Comparison of ENCODE assay signal across 21 cellular contexts in the genomic region with DNA sequence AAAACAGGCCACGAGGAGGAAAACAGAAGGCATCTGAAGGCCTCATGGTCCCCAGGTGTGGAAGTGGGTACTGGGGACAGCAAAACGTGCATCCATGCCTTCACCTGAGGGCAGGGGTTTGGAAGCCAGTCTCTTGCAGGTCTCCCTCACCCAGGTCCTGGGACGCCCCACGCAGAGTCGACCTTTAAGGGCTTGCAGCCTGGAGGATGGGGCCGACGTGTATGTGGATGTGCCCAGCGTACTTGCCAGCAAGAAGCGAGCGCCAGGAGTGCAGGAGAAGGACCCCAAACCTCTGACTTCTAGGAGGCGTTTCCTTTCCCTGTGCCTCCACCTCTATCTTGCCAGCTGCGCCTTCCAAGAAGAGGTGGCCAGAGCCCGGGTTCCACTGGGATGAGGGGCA.
A peak's percentile ranks its signal among the peaks of the same experiment; 100 is the strongest.
DNase-seq lines count a peak whose midpoint lies in the region; ATAC-seq and TF ChIP-seq lines count a peak whose summit lies in the region.
"Had no signal": no experiment of that assay in that cellular context is flagged by ENCODE, and none has a peak within 500 bp of the region (broad histone marks: within the 10 kb centered on the region; RNA-seq: fewer than 3 reads in every experiment).

No MANE protein-coding gene starts in this region.

- H3K9ac ChIP-seq in colonic mucosa (ENCODE audit: low read depth in 2 of 2, low read length in 2 of 2), result no peak overlapping the region

- peaks cover 11% of the 10 kb centered on the region for H3K4me1 Mint-ChIP-seq in stimulated activated naive CD8-positive, alpha-beta T cell treated with anti-CD3 and anti-CD28 coated beads, Interleukin-15, amount 100 ng/mL, for 72 hours
- H3K4me1 Mint-ChIP-seq in central memory CD8-positive, alpha-beta T cell, result no peaks in the 10 kb centered on the region
- peaks cover 2 to 15% (median 11%) of the 10 kb centered on the region in 7 donors for H3K4me1 Mint-ChIP-seq in naive thymus-derived CD4-positive, alpha-beta T cell

- CTCF ChIA-PET in naive thymus-derived CD4-positive, alpha-beta T cell (lab: Charles Lee), result interaction anchor here (1.8 kb wide), 1 partner anchor 46 kb away, joined by 7 read pairs; no protein-coding TSS in a partner anchor

- H3K27ac ChIP-seq in naive thymus-derived CD4-positive, alpha-beta T cell (ENCODE audit: low read depth, low read length), result no peak overlapping the region
- no peak overlapping the region for H3K27ac ChIP-seq in colonic mucosa

- no peak for TF ChIP-seq CTCF in colonic mucosa (IDR thresholded peaks at IDR 0.05)

- no peak overlapping the region for H3K4me3 Mint-ChIP-seq in stimulated activated naive CD8-positive, alpha-beta T cell treated with anti-CD3 and anti-CD28 coated beads, Interleukin-15, amount 100 ng/mL, for 72 hours
- no peak overlapping the region for H3K4me3 Mint-ChIP-seq in central memory CD8-positive, alpha-beta T cell
- H3K4me3 Mint-ChIP-seq in naive thymus-derived CD4-positive, alpha-beta T cell, result no peak overlapping the region
- H3K4me3 Mint-ChIP-seq: CD8-positive, alpha-beta memory T cell had no signal

- intact Hi-C loops in naive thymus-derived CD4-positive, alpha-beta T cell (cut with micrococcal nuclease), result no loop called here
- intact Hi-C loops in colonic mucosa (cut with DNase I), result no loop called here

- peaks cover 0 to 56% (median 0%) of the 10 kb centered on the region in 3 experiments for H3K36me3 ChIP-seq in naive thymus-derived CD4-positive, alpha-beta T cell (ENCODE audit: control insufficient read depth in 2 of 3, insufficient read depth in 3 of 3, low read length in 3 of 3)
- H3K36me3 ChIP-seq in colonic mucosa, result no peaks in the 10 kb centered on the region
- H3K36me3 ChIP-seq: BE2C had no signal

- peak overlapping the region; percentile 67 to 96 for H3K27ac Mint-ChIP-seq in stimulated activated naive CD8-positive, alpha-beta T cell treated with anti-CD3 and anti-CD28 coated beads, Interleukin-15, amount 100 ng/mL, for 72 hours
- H3K27ac Mint-ChIP-seq in central memory CD8-positive, alpha-beta T cell (ENCODE audit: low read depth), result peak overlapping the region; percentile 68
- H3K27ac Mint-ChIP-seq in naive thymus-derived CD4-positive, alpha-beta T cell, result peak overlapping the region in 6 of 9 donors; percentile 17 to 82 (median 59)

- peaks cover 10% of the 10 kb centered on the region for H3K36me3 Mint-ChIP-seq in central memory CD8-positive, alpha-beta T cell (ENCODE audit: insufficient read depth)
- peaks cover under 1 to 39% (median 6%) of the 10 kb centered on the region in 5 donors for H3K36me3 Mint-ChIP-seq in naive thymus-derived CD4-positive, alpha-beta T cell

- POLR2A ChIA-PET in naive thymus-derived CD4-positive, alpha-beta T cell (lab: Charles Lee), result no interaction called here

- no peak for DNase-seq in stimulated activated naive CD8-positive, alpha-beta T cell treated with anti-CD3 and anti-CD28 coated beads, Interleukin-15, amount 100 ng/mL, for 72 hours
- no peak for DNase-seq in stimulated activated naive CD8-positive, alpha-beta T cell treated with anti-CD3 and anti-CD28 coated beads, Interleukin-15, Interleukin-2, amounts not matched to agents 100 U/mL and 50 U/mL, for 24 hours
- DNase-seq in central memory CD8-positive, alpha-beta T cell (ENCODE audit: low spot score in 2 of 2), result no peak
- no peak for DNase-seq in naive thymus-derived CD4-positive, alpha-beta T cell
- DNase-seq in colonic mucosa (no peak), DMS114 treated with DMSO at 0.1 percent for 48 hours (lab: John Stamatoyannopoulos, UW; ENCODE audit: unreplicated experiment) (no peak)
- no peak for DNase-seq in stimulated activated CD4-positive, alpha-beta T cell treated with anti-CD3 and anti-CD28 coated beads, Interleukin-4, amount 100 ng/mL, for 1 hour
- DNase-seq: BE2C; CD8-positive, alpha-beta memory T cell; DMS53; GDM1; IMR-90; NCI-H1105; NCI-H146; NCI-H2029 treated with DMSO at 0.1 percent for 48 hours; NCI-H226; NCI-H510A treated with DMSO at 0.1 percent for 48 hours; NCI-H748 treated with DMSO at 0.1 percent for 48 hours; NK-92 treated with Interleukin-12 subunit alpha and Interleukin-12 subunit beta, amount 100 ng/mL, for 24 hours; SIG-M5 had no signal

- no peaks in the 10 kb centered on the region for H3K9me3 Mint-ChIP-seq in stimulated activated naive CD8-positive, alpha-beta T cell treated with anti-CD3 and anti-CD28 coated beads, Interleukin-15, amount 100 ng/mL, for 72 hours
- H3K9me3 Mint-ChIP-seq in central memory CD8-positive, alpha-beta T cell, result no peaks in the 10 kb centered on the region
- H3K9me3 Mint-ChIP-seq in naive thymus-derived CD4-positive, alpha-beta T cell, result no peaks in the 10 kb centered on the region
- H3K9me3 Mint-ChIP-seq: CD8-positive, alpha-beta memory T cell had no signal

- peaks cover 0 to 4% of the 10 kb centered on the region in 2 donors for H3K4me1 ChIP-seq in naive thymus-derived CD4-positive, alpha-beta T cell (ENCODE audit: control insufficient read depth in 2 of 2, insufficient read depth in 2 of 2, low read length in 2 of 2)
- no peaks in the 10 kb centered on the region for H3K4me1 ChIP-seq in colonic mucosa
- H3K4me1 ChIP-seq: BE2C had no signal

- no peaks in the 10 kb centered on the region for H3K9me3 ChIP-seq in naive thymus-derived CD4-positive, alpha-beta T cell (ENCODE audit: control insufficient read depth in 2 of 3, low read length in 3 of 3)
- H3K9me3 ChIP-seq in colonic mucosa, result no peaks in the 10 kb centered on the region
- H3K9me3 ChIP-seq: BE2C had no signal

- H3K27me3 ChIP-seq in naive thymus-derived CD4-positive, alpha-beta T cell (ENCODE audit: control insufficient read depth in 2 of 2, insufficient read depth in 2 of 2, low read length in 2 of 2), result no peaks in the 10 kb centered on the region
- no peaks in the 10 kb centered on the region for H3K27me3 ChIP-seq in colonic mucosa
- H3K27me3 ChIP-seq: BE2C had no signal

- no peak overlapping the region for H3K4me3 ChIP-seq in naive thymus-derived CD4-positive, alpha-beta T cell (ENCODE audit: low read length)
- no peak overlapping the region for H3K4me3 ChIP-seq in colonic mucosa

- ATAC-seq in stimulated activated naive CD8-positive, alpha-beta T cell treated with anti-CD3 and anti-CD28 coated beads, Interleukin-15, amount 100 ng/mL, for 72 hours, result no peak
- no peak for ATAC-seq in stimulated activated naive CD8-positive, alpha-beta T cell treated with anti-CD3 and anti-CD28 coated beads, Interleukin-15, Interleukin-2, amounts not matched to agents 100 U/mL and 50 U/mL, for 24 hours
- ATAC-seq in central memory CD8-positive, alpha-beta T cell (replicated peaks; ENCODE audit: extremely low read depth, poor library complexity, severe bottlenecking), result no peak
- no peak for ATAC-seq in naive thymus-derived CD4-positive, alpha-beta T cell
- ATAC-seq in GM19463 (IDR thresholded peaks at IDR 0.05; ENCODE audit: unreplicated experiment), result no peak

- no peaks in the 10 kb centered on the region for H3K27me3 Mint-ChIP-seq in stimulated activated naive CD8-positive, alpha-beta T cell treated with anti-CD3 and anti-CD28 coated beads, Interleukin-15, amount 100 ng/mL, for 72 hours
- no peaks in the 10 kb centered on the region for H3K27me3 Mint-ChIP-seq in central memory CD8-positive, alpha-beta T cell
- H3K27me3 Mint-ChIP-seq in naive thymus-derived CD4-positive, alpha-beta T cell, result no peaks in the 10 kb centered on the region
- H3K27me3 Mint-ChIP-seq: CD8-positive, alpha-beta memory T cell had no signal
